Comparison of ENCODE assay signal across 22 cellular contexts in genomic region chr3:194618858-194619608, GRCh38.
"Had no signal": no experiment of that assay in that cellular context is flagged by ENCODE, and none has a peak within 500 bp of the region (broad histone marks: within the 10 kb centered on the region; RNA-seq: fewer than 3 reads in every experiment).

No MANE protein-coding gene starts in this region.

- H3K36me3 Mint-ChIP-seq: immature natural killer cell; natural killer cell treated with Interleukin-12 subunit alpha and Interleukin-12 subunit beta and Interleukin-15 and Interleukin-18, amount 100 ng/mL, for 72 hours; stimulated activated memory B cell treated with anti-CD40 and anti-IgM and Interleukin-4, amounts not matched to agents 10 μg/mL and 1 μg/mL and 100 μg/mL, for 72 hours had no signal

- H3K36me3 ChIP-seq: cardiac muscle cell had no signal

- H3K27me3 ChIP-seq: body of pancreas, cardiac muscle cell, esophagus muscularis mucosa, hepatocyte had no signal

- H3K27ac ChIP-seq: body of pancreas, cardiac muscle cell, esophagus muscularis mucosa, hepatocyte, parathyroid adenoma had no signal

- H3K4me3 ChIP-seq: body of pancreas, cardiac muscle cell, esophagus muscularis mucosa, hepatocyte had no signal

- H3K9me3 ChIP-seq: body of pancreas, esophagus muscularis mucosa had no signal

- H3K4me1 Mint-ChIP-seq: activated B cell treated with CpG ODN at 0.5 μM for 24 hours; activated CD4-positive, alpha-beta memory T cell treated with anti-CD3 and anti-CD28 coated beads, Interleukin-2, amount 10 ng/mL, durations not matched to agents 7 days and 5 days; activated naive CD8-positive, alpha-beta T cell treated with anti-CD3 and anti-CD28 coated beads, Interleukin-2, amount 50 U/mL, for 24 hours; immature natural killer cell; stimulated activated memory B cell treated with anti-CD40 and anti-IgM and Interleukin-4, amounts not matched to agents 10 μg/mL and 1 μg/mL and 100 μg/mL, for 72 hours; T-cell had no signal

- H3K27ac Mint-ChIP-seq: activated B cell treated with CpG ODN at 0.5 μM for 24 hours; activated CD4-positive, alpha-beta memory T cell treated with anti-CD3 and anti-CD28 coated beads, Interleukin-2, amount 10 ng/mL, durations not matched to agents 7 days and 5 days; activated naive CD8-positive, alpha-beta T cell treated with anti-CD3 and anti-CD28 coated beads, Interleukin-2, amount 50 U/mL, for 24 hours; immature natural killer cell; natural killer cell treated with Interleukin-12 subunit alpha and Interleukin-12 subunit beta and Interleukin-15 and Interleukin-18, amount 100 ng/mL, for 72 hours; stimulated activated memory B cell treated with anti-CD40 and anti-IgM and Interleukin-4, amounts not matched to agents 10 μg/mL and 1 μg/mL and 100 μg/mL, for 72 hours; T-cell; T-helper 2 cell treated with Interferon-gamma antibody and Interleukin-4, amounts not matched to agents 5 μg/mL and 100 μg/mL, for 36 hours had no signal

- H3K27me3 Mint-ChIP-seq: activated B cell treated with CpG ODN at 0.5 μM for 24 hours; activated CD4-positive, alpha-beta memory T cell treated with anti-CD3 and anti-CD28 coated beads, Interleukin-2, amount 10 ng/mL, durations not matched to agents 7 days and 5 days; activated naive CD8-positive, alpha-beta T cell treated with anti-CD3 and anti-CD28 coated beads, Interleukin-2, amount 50 U/mL, for 24 hours; natural killer cell treated with Interleukin-12 subunit alpha and Interleukin-12 subunit beta and Interleukin-15 and Interleukin-18, amount 100 ng/mL, for 72 hours; stimulated activated memory B cell treated with anti-CD40 and anti-IgM and Interleukin-4, amounts not matched to agents 10 μg/mL and 1 μg/mL and 100 μg/mL, for 72 hours; T-cell had no signal

- H3K4me3 Mint-ChIP-seq: activated B cell treated with CpG ODN at 0.5 μM for 24 hours; activated CD4-positive, alpha-beta memory T cell treated with anti-CD3 and anti-CD28 coated beads, Interleukin-2, amount 10 ng/mL, durations not matched to agents 7 days and 5 days; activated naive CD8-positive, alpha-beta T cell treated with anti-CD3 and anti-CD28 coated beads, Interleukin-2, amount 50 U/mL, for 24 hours; immature natural killer cell; natural killer cell treated with Interleukin-12 subunit alpha and Interleukin-12 subunit beta and Interleukin-15 and Interleukin-18, amount 100 ng/mL, for 72 hours; stimulated activated memory B cell treated with anti-CD40 and anti-IgM and Interleukin-4, amounts not matched to agents 10 μg/mL and 1 μg/mL and 100 μg/mL, for 72 hours; T-cell; T-helper 2 cell treated with Interferon-gamma antibody and Interleukin-4, amounts not matched to agents 5 μg/mL and 100 μg/mL, for 36 hours had no signal

- H2AFZ ChIP-seq: hepatocyte, parathyroid adenoma had no signal

- H3K4me2 ChIP-seq: hepatocyte had no signal

- DNase-seq: activated B cell treated with CpG ODN at 0.5 μM for 24 hours; activated CD4-positive, alpha-beta memory T cell treated with anti-CD3 and anti-CD28 coated beads, Interleukin-2, amount 10 ng/mL, durations not matched to agents 7 days and 5 days; activated CD4-positive, alpha-beta T cell treated with anti-CD3 and anti-CD28 coated beads for 48 hours; activated effector memory CD4-positive, alpha-beta T cell treated with anti-CD3 and anti-CD28 coated beads, Interleukin-2, amount 50 U/mL, for 16 hours; activated naive CD4-positive, alpha-beta T cell treated with anti-CD3 and anti-CD28 coated beads, Interleukin-2, amount 50 U/mL, for 16 hours; activated naive CD8-positive, alpha-beta T cell treated with anti-CD3 and anti-CD28 coated beads, Interleukin-2, amount 50 U/mL, for 24 hours; body of pancreas; dermis blood vessel endothelial cell; effector CD8-positive, alpha-beta T cell; glutamatergic neuron; immature natural killer cell; stimulated activated CD4-positive, alpha-beta T cell treated with anti-CD3 and anti-CD28 coated beads, Interleukin-12 subunit alpha, Interleukin-12 subunit beta, amount 100 ng/mL, for 4 hours; T-cell; trophoblast cell had no signal

- H3K9ac ChIP-seq: parathyroid adenoma had no signal

- H3K79me2 ChIP-seq: hepatocyte, parathyroid adenoma had no signal

- H3K4me1 ChIP-seq: body of pancreas, esophagus muscularis mucosa, parathyroid adenoma had no signal

- ATAC-seq: activated naive CD8-positive, alpha-beta T cell treated with anti-CD3 and anti-CD28 coated beads, Interleukin-2, amount 50 U/mL, for 24 hours; body of pancreas; right cardiac atrium; stimulated activated memory B cell treated with anti-CD40 and anti-IgM and Interleukin-4, amounts not matched to agents 10 μg/mL and 1 μg/mL and 100 μg/mL, for 72 hours; T-cell had no signal

- H3K9me3 Mint-ChIP-seq: activated B cell treated with CpG ODN at 0.5 μM for 24 hours; activated CD4-positive, alpha-beta memory T cell treated with anti-CD3 and anti-CD28 coated beads, Interleukin-2, amount 10 ng/mL, durations not matched to agents 7 days and 5 days; activated naive CD8-positive, alpha-beta T cell treated with anti-CD3 and anti-CD28 coated beads, Interleukin-2, amount 50 U/mL, for 24 hours; immature natural killer cell; natural killer cell treated with Interleukin-12 subunit alpha and Interleukin-12 subunit beta and Interleukin-15 and Interleukin-18, amount 100 ng/mL, for 72 hours; stimulated activated memory B cell treated with anti-CD40 and anti-IgM and Interleukin-4, amounts not matched to agents 10 μg/mL and 1 μg/mL and 100 μg/mL, for 72 hours; T-cell; T-helper 2 cell treated with Interferon-gamma antibody and Interleukin-4, amounts not matched to agents 5 μg/mL and 100 μg/mL, for 36 hours had no signal
